Comparison of ENCODE assay signal across 38 cellular contexts in the genomic region with DNA sequence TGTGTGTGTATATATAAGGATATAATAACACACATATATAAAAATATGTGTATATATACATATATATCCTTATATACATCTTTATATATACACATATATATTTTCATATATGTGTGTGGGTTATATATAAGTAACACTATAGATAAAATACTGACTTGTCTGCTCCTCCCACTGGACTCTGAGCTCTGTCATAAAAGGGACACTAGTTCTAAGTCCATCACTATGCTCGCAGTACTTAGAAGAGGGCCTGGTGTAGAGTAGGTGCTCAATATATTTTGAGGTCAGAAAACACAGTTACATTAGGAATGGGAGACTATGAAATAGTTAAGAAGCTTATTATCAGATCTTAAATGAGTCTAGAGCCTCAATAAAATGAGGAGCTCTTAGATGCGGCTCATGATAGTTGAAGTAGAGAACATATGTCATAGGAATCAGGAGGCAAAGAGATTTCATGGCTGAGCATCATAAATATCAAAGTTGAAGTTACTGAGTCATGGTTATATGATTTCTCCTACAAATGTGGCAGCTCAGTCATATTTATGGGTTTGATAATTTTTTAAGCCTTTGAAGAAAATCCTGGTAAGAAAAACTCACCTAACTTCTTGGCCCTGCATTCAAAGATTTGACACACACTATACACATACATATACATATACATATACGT.
"Had no signal": no experiment of that assay in that cellular context is flagged by ENCODE, and none has a peak within 500 bp of the region (broad histone marks: within the 10 kb centered on the region; RNA-seq: fewer than 3 reads in every experiment).

No MANE protein-coding gene starts in this region.

- H3K36me3 ChIP-seq: adrenal gland, brain microvascular endothelial cell, breast epithelium, WERI-Rb-1 had no signal

- H3K4me1 ChIP-seq: adrenal gland, breast epithelium had no signal

- DNase-seq: activated CD4-positive, alpha-beta memory T cell treated with anti-CD3 and anti-CD28 coated beads, Interleukin-2, amount 10 ng/mL, durations not matched to agents 7 days and 5 days; activated CD4-positive, alpha-beta T cell treated with anti-CD3 and anti-CD28 coated beads for 1 hour; activated CD4-positive, alpha-beta T cell treated with anti-CD3 and anti-CD28 coated beads for 36 hours; activated CD4-positive, alpha-beta T cell treated with anti-CD3 and anti-CD28 coated beads for 48 hours; activated CD4-positive, alpha-beta T cell treated with anti-CD3 and anti-CD28 coated beads, Interleukin-2, amount 10 ng/mL, durations not matched to agents 7 days and 5 days; activated CD4-positive, alpha-beta T cell treated with anti-CD3 and anti-CD28 coated beads, Interleukin-2, amount 50 U/mL, for 48 hours; activated CD4-positive, CD25-positive, alpha-beta regulatory T cell; activated CD8-positive, alpha-beta memory T cell treated with anti-CD3 and anti-CD28 coated beads for 24 hours; activated CD8-positive, alpha-beta memory T cell treated with anti-CD3 and anti-CD28 coated beads, Interleukin-2, amount 10 ng/mL, durations not matched to agents 7 days and 5 days; activated CD8-positive, alpha-beta memory T cell treated with anti-CD3 and anti-CD28 coated beads, Interleukin-2, amount 50 U/mL, for 48 hours; activated CD8-positive, alpha-beta T cell treated with anti-CD3 and anti-CD28 coated beads, Interleukin-2, amount 10 ng/mL, durations not matched to agents 7 days and 5 days; activated effector memory CD4-positive, alpha-beta T cell treated with anti-CD3 and anti-CD28 coated beads, Interleukin-2, amount 50 U/mL, for 16 hours; activated gamma-delta T cell treated with Interleukin-2 at 50 U/mL for 16 hours; activated naive CD4-positive, alpha-beta T cell; activated naive CD4-positive, alpha-beta T cell treated with anti-CD3 and anti-CD28 coated beads for 36 hours; activated naive CD4-positive, alpha-beta T cell treated with anti-CD3 and anti-CD28 coated beads, Interleukin-2, amount 50 U/mL, for 16 hours; activated naive CD8-positive, alpha-beta T cell treated with anti-CD3 and anti-CD28 coated beads for 36 hours; activated T-cell treated with anti-CD3 and anti-CD28 coated beads, Interleukin-2, amount 50 U/mL, for 24 hours; activated T-cell treated with anti-CD3 and anti-CD28 coated beads, Interleukin-2, amount 50 U/mL, for 72 hours; adrenal gland; amniotic stem cell; aorta; body of pancreas; brain microvascular endothelial cell; central memory CD4-positive, alpha-beta T cell; T-helper 1 cell; T-helper 2 cell; T-helper 9 cell; WERI-Rb-1 had no signal

- H3K4me1 Mint-ChIP-seq: activated CD4-positive, alpha-beta memory T cell treated with anti-CD3 and anti-CD28 coated beads, Interleukin-2, amount 10 ng/mL, durations not matched to agents 7 days and 5 days; activated CD4-positive, alpha-beta T cell treated with anti-CD3 and anti-CD28 coated beads for 36 hours; activated CD4-positive, alpha-beta T cell treated with anti-CD3 and anti-CD28 coated beads, Interleukin-2, amount 10 ng/mL, durations not matched to agents 7 days and 5 days; activated CD8-positive, alpha-beta memory T cell treated with anti-CD3 and anti-CD28 coated beads, Interleukin-2, amount 10 ng/mL, durations not matched to agents 7 days and 5 days; activated naive CD8-positive, alpha-beta T cell treated with anti-CD3 and anti-CD28 coated beads for 36 hours; activated T-helper 17 cell treated with anti-CD3 and anti-CD28 coated beads, Interleukin-2, amount 50 U/mL, for 72 hours had no signal

- H3K9me3 ChIP-seq: adrenal gland, body of pancreas, breast epithelium had no signal

- FAIRE-seq: astrocyte had no signal

- H3K27me3 ChIP-seq: adrenal gland, body of pancreas, brain microvascular endothelial cell, breast epithelium had no signal

- H3K27ac ChIP-seq: adrenal gland, brain microvascular endothelial cell, breast epithelium, WERI-Rb-1 had no signal

- H3K9me3 Mint-ChIP-seq: activated CD4-positive, alpha-beta T cell treated with anti-CD3 and anti-CD28 coated beads, Interleukin-2, amount 10 ng/mL, durations not matched to agents 7 days and 5 days; T-helper 1 cell treated with Interleukin-12 subunit alpha and Interleukin-12 subunit beta and Interleukin-4 antibody, amounts not matched to agents 30 μg/mL and 1 μg/mL, for 36 hours; T-helper 2 cell treated with Interferon-gamma antibody and Interleukin-4, amounts not matched to agents 5 μg/mL and 100 μg/mL, for 36 hours had no signal

- ATAC-seq: activated CD4-positive, alpha-beta T cell treated with anti-CD3 and anti-CD28 coated beads for 36 hours; activated CD4-positive, CD25-positive, alpha-beta regulatory T cell treated with anti-CD3 and anti-CD28 coated beads, Interleukin-2, amount 50 U/mL, for 24 hours; activated CD8-positive, alpha-beta memory T cell treated with anti-CD3 and anti-CD28 coated beads, Interleukin-2, amount 10 ng/mL, durations not matched to agents 7 days and 5 days; activated CD8-positive, alpha-beta T cell treated with anti-CD3 and anti-CD28 coated beads, Interleukin-2, amount 10 ng/mL, durations not matched to agents 7 days and 5 days; activated naive CD4-positive, alpha-beta T cell treated with anti-CD3 and anti-CD28 coated beads, Interleukin-2, amount 50 U/mL, for 72 hours; activated T-cell treated with anti-CD3 and anti-CD28 coated beads, Interleukin-2, amount 50 U/mL, for 72 hours; activated T-helper 17 cell treated with anti-CD3 and anti-CD28 coated beads, Interleukin-2, amount 50 U/mL, for 72 hours; body of pancreas; WTC11 had no signal

- H3K4me3 Mint-ChIP-seq: activated CD4-positive, alpha-beta memory T cell treated with anti-CD3 and anti-CD28 coated beads, Interleukin-2, amount 10 ng/mL, durations not matched to agents 7 days and 5 days; activated CD4-positive, alpha-beta T cell treated with anti-CD3 and anti-CD28 coated beads for 36 hours; activated CD4-positive, alpha-beta T cell treated with anti-CD3 and anti-CD28 coated beads, Interleukin-2, amount 10 ng/mL, durations not matched to agents 7 days and 5 days; activated CD8-positive, alpha-beta memory T cell treated with anti-CD3 and anti-CD28 coated beads, Interleukin-2, amount 10 ng/mL, durations not matched to agents 7 days and 5 days; activated CD8-positive, alpha-beta T cell treated with anti-CD3 and anti-CD28 coated beads, Interleukin-2, amount 10 ng/mL, durations not matched to agents 7 days and 5 days; activated naive CD4-positive, alpha-beta T cell treated with anti-CD3 and anti-CD28 coated beads for 36 hours; activated naive CD8-positive, alpha-beta T cell treated with anti-CD3 and anti-CD28 coated beads for 36 hours; activated T-cell treated with anti-CD3 and anti-CD28 coated beads, Interleukin-2, amount 50 U/mL, for 24 hours; activated T-cell treated with anti-CD3 and anti-CD28 coated beads, Interleukin-2, amount 50 U/mL, for 72 hours; activated T-helper 1 cell treated with anti-CD3 and anti-CD28 coated beads, Interleukin-12 subunit alpha, Interleukin-12 subunit beta, Interleukin-2, Interleukin-4 antibody, amounts not matched to agents 30 ng/mL and 10 ng/mL and 1 ng/mL, durations not matched to agents 14 hours and 24 hours and 36 hours; activated T-helper 17 cell treated with anti-CD3 and anti-CD28 coated beads, Interleukin-2, amount 50 U/mL, for 72 hours; T-helper 1 cell treated with Interleukin-12 subunit alpha and Interleukin-12 subunit beta and Interleukin-4 antibody, amounts not matched to agents 30 μg/mL and 1 μg/mL, for 36 hours; T-helper 2 cell treated with Interferon-gamma antibody and Interleukin-4, amounts not matched to agents 5 μg/mL and 100 μg/mL, for 36 hours; WTC11 had no signal

- H3K4me3 ChIP-seq: adrenal gland, body of pancreas, breast epithelium had no signal

- H3K27ac Mint-ChIP-seq: activated CD4-positive, alpha-beta memory T cell treated with anti-CD3 and anti-CD28 coated beads, Interleukin-2, amount 10 ng/mL, durations not matched to agents 7 days and 5 days; activated CD4-positive, alpha-beta T cell treated with anti-CD3 and anti-CD28 coated beads for 36 hours; activated CD4-positive, alpha-beta T cell treated with anti-CD3 and anti-CD28 coated beads, Interleukin-2, amount 10 ng/mL, durations not matched to agents 7 days and 5 days; activated CD8-positive, alpha-beta memory T cell treated with anti-CD3 and anti-CD28 coated beads, Interleukin-2, amount 10 ng/mL, durations not matched to agents 7 days and 5 days; activated CD8-positive, alpha-beta T cell treated with anti-CD3 and anti-CD28 coated beads, Interleukin-2, amount 10 ng/mL, durations not matched to agents 7 days and 5 days; activated naive CD4-positive, alpha-beta T cell treated with anti-CD3 and anti-CD28 coated beads for 36 hours; activated naive CD4-positive, alpha-beta T cell treated with anti-CD3 and anti-CD28 coated beads, Interleukin-2, amount 50 U/mL, for 72 hours; activated naive CD8-positive, alpha-beta T cell treated with anti-CD3 and anti-CD28 coated beads for 36 hours; activated T-cell treated with anti-CD3 and anti-CD28 coated beads, Interleukin-2, amount 50 U/mL, for 24 hours; activated T-cell treated with anti-CD3 and anti-CD28 coated beads, Interleukin-2, amount 50 U/mL, for 72 hours; activated T-helper 1 cell treated with anti-CD3 and anti-CD28 coated beads, Interleukin-12 subunit alpha, Interleukin-12 subunit beta, Interleukin-2, Interleukin-4 antibody, amounts not matched to agents 30 ng/mL and 10 ng/mL and 1 ng/mL, durations not matched to agents 14 hours and 24 hours and 36 hours; activated T-helper 17 cell treated with anti-CD3 and anti-CD28 coated beads, Interleukin-2, amount 50 U/mL, for 72 hours; T-helper 1 cell treated with Interleukin-12 subunit alpha and Interleukin-12 subunit beta and Interleukin-4 antibody, amounts not matched to agents 30 μg/mL and 1 μg/mL, for 36 hours; T-helper 2 cell treated with Interferon-gamma antibody and Interleukin-4, amounts not matched to agents 5 μg/mL and 100 μg/mL, for 36 hours; WTC11 had no signal

- H3K36me3 Mint-ChIP-seq: activated CD8-positive, alpha-beta memory T cell treated with anti-CD3 and anti-CD28 coated beads, Interleukin-2, amount 10 ng/mL, durations not matched to agents 7 days and 5 days; activated naive CD8-positive, alpha-beta T cell treated with anti-CD3 and anti-CD28 coated beads for 36 hours had no signal
